8 cellular contexts compared by ENCODE assay signal in the genomic region with DNA sequence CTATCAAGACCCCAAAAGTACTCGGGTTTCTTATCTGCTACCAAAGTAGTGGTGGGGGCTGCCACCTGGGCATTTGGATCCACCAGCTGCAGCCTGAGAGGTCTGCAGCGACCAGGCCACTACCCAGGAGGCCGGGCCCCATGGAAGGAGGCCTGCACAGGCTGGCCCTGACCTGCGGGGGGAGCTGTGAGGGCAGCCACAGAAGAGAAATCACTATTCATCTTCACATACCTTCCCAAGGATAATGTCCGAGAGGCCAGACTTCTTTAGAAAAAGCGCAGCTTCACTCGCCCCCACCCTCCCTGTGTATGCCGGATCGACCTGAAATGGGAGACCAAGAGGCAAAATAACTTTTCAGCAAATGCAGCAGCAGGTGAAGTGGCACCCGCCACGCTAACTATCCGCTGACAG. TPM values are rescaled to one million over a fixed set of nuclear protein-coding genes. Genes with fewer than 3 reads are reported as not detected.
DNase-seq lines count a peak whose midpoint lies in the region; ATAC-seq and TF ChIP-seq lines count a peak whose summit lies in the region.

No MANE protein-coding gene starts in this region.

- no peak for TF ChIP-seq RAD21 in neural cell (conservative IDR thresholded peaks at IDR 0.05)

- H2AFZ ChIP-seq in mammary epithelial cell (ENCODE audit: low read depth, low read length): no peak overlapping the region
- no peak overlapping the region for H2AFZ ChIP-seq in neural cell (ENCODE audit: low read depth, low read length)

- WGBS in mammary epithelial cell (ENCODE audit: low coverage, missing lambda C conversion rate): 84% methylated on average over 10 of the region's 12 CpGs

- dilution Hi-C loops in mammary epithelial cell (cut with HindIII; ENCODE audit: low sequenced_read_pairs): loop anchor here (10.0 kb wide), 1 partner anchor 157 kb away; no protein-coding TSS in a partner anchor

- no peaks in the 10 kb centered on the region for H3F3A ChIP-seq in neural cell (ENCODE audit: insufficient read depth, low read length, poor library complexity, severe bottlenecking)

- H3K27ac ChIP-seq in mammary epithelial cell (ENCODE audit: insufficient read depth, low read depth, low read length) (no peak overlapping the region), neural cell (ENCODE audit: low read length) (no peak overlapping the region), caudate nucleus (ENCODE audit: low read depth, low read length) (no peak overlapping the region)

- H3K36me3 ChIP-seq in mammary epithelial cell (ENCODE audit: insufficient read depth, low read length) (no peaks in the 10 kb centered on the region), neural cell (ENCODE audit: insufficient read depth, low read length) (no peaks in the 10 kb centered on the region)

- in situ Hi-C loops in mammary epithelial cell (cut with MboI; ENCODE audit: low sequenced_read_pairs in 2 of 2): no loop called here

- H3K9me3 ChIP-seq in mammary epithelial cell (replicated peaks; ENCODE audit: insufficient read depth, low read length) (no peaks in the 10 kb centered on the region), neural cell (ENCODE audit: low read length) (no peaks in the 10 kb centered on the region)

- H3K27me3 ChIP-seq in mammary epithelial cell (ENCODE audit: insufficient read depth, low read length) (no peaks in the 10 kb centered on the region), neural cell (ENCODE audit: insufficient read depth, low read depth, low read length) (no peaks in the 10 kb centered on the region)

- H3K79me2 ChIP-seq in mammary epithelial cell (ENCODE audit: insufficient read depth, low read length): peaks cover 42% of the 10 kb centered on the region
- peaks cover 26% of the 10 kb centered on the region for H3K79me2 ChIP-seq in neural cell (replicated peaks; ENCODE audit: insufficient read depth, low read length)

- peaks cover 6% of the 10 kb centered on the region for H3K4me1 ChIP-seq in mammary epithelial cell (ENCODE audit: insufficient read depth, low read length)

- no peak for ATAC-seq in GM19455 (IDR thresholded peaks at IDR 0.05; ENCODE audit: unreplicated experiment)
- ATAC-seq in HG03159 (IDR thresholded peaks at IDR 0.05; ENCODE audit: unreplicated experiment): no peak

- H3K9ac ChIP-seq in mammary epithelial cell (ENCODE audit: insufficient read depth, low read length) (no peak overlapping the region), neural cell (ENCODE audit: low read length) (no peak overlapping the region)

- no peak for DNase-seq in GM12865 (ENCODE audit: low read depth)
- peak; percentile 59 for DNase-seq in NAMALWA (ENCODE audit: low spot score)
- DNase-seq in mammary epithelial cell: no peak
- DNase-seq in SKM-1 treated with dmso at 0.1 percent for 144 hours (lab: John Stamatoyannopoulos, UW; ENCODE audit: unreplicated experiment): no peak
- no peak for DNase-seq in caudate nucleus (lab: John Stamatoyannopoulos, UW)

- BruUV-seq in mammary epithelial cell (replicated peaks; lab: Mats Ljungman, UMichigan): no TSS peak

- intact Hi-C loops in mammary epithelial cell (cut with micrococcal nuclease): no loop called here

- H3K4me3 ChIP-seq in GM12865 (ENCODE audit: low read depth, low read length): no peak overlapping the region
- H3K4me3 ChIP-seq in mammary epithelial cell (replicated peaks in 1 of 3; ENCODE audit: insufficient read depth in 1 of 3, low read depth in 2 of 3, low read length in 3 of 3): no peak overlapping the region
- no peak overlapping the region for H3K4me3 ChIP-seq in neural cell (ENCODE audit: low read length)

- TF ChIP-seq EP300 in neural cell (conservative IDR thresholded peaks at IDR 0.05; ENCODE audit: poor library complexity, severe bottlenecking): no peak

- H3K4me2 ChIP-seq in mammary epithelial cell (ENCODE audit: insufficient read depth, low read depth, low read length) (no peak overlapping the region), neural cell (ENCODE audit: low read length) (no peak overlapping the region)

- TF ChIP-seq CTCF in GM12865 (IDR thresholded peaks at IDR 0.05; ENCODE audit: insufficient read depth, low read depth, low read length, missing control alignments) (peak; percentile 48), mammary epithelial cell (conservative IDR thresholded peaks at IDR 0.05 in 1 of 2, IDR thresholded peaks at IDR 0.05 in 1 of 2; ENCODE audit: extremely low read depth in 1 of 2, insufficient read depth in 1 of 2, low read depth in 1 of 2, low read length in 2 of 2) (peak; percentile 40 to 52), neural cell (IDR thresholded peaks at IDR 0.05; ENCODE audit: poor library complexity, severe bottlenecking) (peak; percentile 11)

- H3K9me2 ChIP-seq in neural cell (ENCODE audit: insufficient read depth, low read length): no peaks in the 10 kb centered on the region

- H4K20me1 ChIP-seq in mammary epithelial cell (ENCODE audit: insufficient read depth, low read length) (peaks cover 2% of the 10 kb centered on the region), neural cell (ENCODE audit: insufficient read depth) (peaks cover 8% of the 10 kb centered on the region)

- CTCF ChIA-PET in mammary epithelial cell (lab: Charles Lee; ENCODE audit: low non-redundant PET): no interaction called here

TF ChIP-seq in neural cell, 6 proteins besides CTCF, POLR2A, EP300 and RAD21:
- no peak for TF ChIP-seq POLR2AphosphoS5 (IDR thresholded peaks at IDR 0.05)
- TF ChIP-seq, protein P1, sequence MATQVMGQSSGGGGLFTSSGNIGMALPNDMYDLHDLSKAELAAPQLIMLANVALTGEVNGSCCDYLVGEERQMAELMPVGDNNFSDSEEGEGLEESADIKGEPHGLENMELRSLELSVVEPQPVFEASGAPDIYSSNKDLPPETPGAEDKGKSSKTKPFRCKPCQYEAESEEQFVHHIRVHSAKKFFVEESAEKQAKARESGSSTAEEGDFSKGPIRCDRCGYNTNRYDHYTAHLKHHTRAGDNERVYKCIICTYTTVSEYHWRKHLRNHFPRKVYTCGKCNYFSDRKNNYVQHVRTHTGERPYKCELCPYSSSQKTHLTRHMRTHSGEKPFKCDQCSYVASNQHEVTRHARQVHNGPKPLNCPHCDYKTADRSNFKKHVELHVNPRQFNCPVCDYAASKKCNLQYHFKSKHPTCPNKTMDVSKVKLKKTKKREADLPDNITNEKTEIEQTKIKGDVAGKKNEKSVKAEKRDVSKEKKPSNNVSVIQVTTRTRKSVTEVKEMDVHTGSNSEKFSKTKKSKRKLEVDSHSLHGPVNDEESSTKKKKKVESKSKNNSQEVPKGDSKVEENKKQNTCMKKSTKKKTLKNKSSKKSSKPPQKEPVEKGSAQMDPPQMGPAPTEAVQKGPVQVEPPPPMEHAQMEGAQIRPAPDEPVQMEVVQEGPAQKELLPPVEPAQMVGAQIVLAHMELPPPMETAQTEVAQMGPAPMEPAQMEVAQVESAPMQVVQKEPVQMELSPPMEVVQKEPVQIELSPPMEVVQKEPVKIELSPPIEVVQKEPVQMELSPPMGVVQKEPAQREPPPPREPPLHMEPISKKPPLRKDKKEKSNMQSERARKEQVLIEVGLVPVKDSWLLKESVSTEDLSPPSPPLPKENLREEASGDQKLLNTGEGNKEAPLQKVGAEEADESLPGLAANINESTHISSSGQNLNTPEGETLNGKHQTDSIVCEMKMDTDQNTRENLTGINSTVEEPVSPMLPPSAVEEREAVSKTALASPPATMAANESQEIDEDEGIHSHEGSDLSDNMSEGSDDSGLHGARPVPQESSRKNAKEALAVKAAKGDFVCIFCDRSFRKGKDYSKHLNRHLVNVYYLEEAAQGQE (IDR thresholded peaks at IDR 0.05; ENCODE audit: borderline replicate concordance): no peak
- no peak for TF ChIP-seq SMC3 (conservative IDR thresholded peaks at IDR 0.05; ENCODE audit: poor library complexity)
- TF ChIP-seq MXI1 (conservative IDR thresholded peaks at IDR 0.05; ENCODE audit: poor library complexity, severe bottlenecking): no peak
- TF ChIP-seq TAF1 (IDR thresholded peaks at IDR 0.05; ENCODE audit: low read depth): no peak
- TF ChIP-seq EZH2 (IDR thresholded peaks at IDR 0.05; ENCODE audit: borderline replicate concordance, insufficient read depth, low read length, poor library complexity, severe bottlenecking): no peak

RNA-seq across cellular contexts. Expression of a gene that starts 30.1 kb away (rescaled TPM):
- 10 to 100 TPM; 10.3 to 30.9 TPM for total RNA-seq in mammary epithelial cell
- polyA plus RNA-seq in mammary epithelial cell (10.9 TPM), neural cell (13.0 and 17.5 TPM in 2 replicates)
- polyA minus RNA-seq in mammary epithelial cell (50.8 TPM), neural cell (27.5 and 33.5 TPM in 2 replicates)

RNA-seq across cellular contexts. Expression of a gene that starts 54.3 kb away (rescaled TPM):
- not detected for total RNA-seq in mammary epithelial cell
- polyA plus RNA-seq in mammary epithelial cell (not detected), neural cell (not detected in 2 replicates)
- polyA minus RNA-seq in mammary epithelial cell (not detected), neural cell (not detected in 2 replicates)

RNA-seq across cellular contexts. Expression of a gene that starts 54.5 kb away (rescaled TPM):
- total RNA-seq in mammary epithelial cell: 1 to 10 TPM; 4.8 to 5.8 TPM
- polyA plus RNA-seq in mammary epithelial cell (4.2 TPM), neural cell (9.9 and 14.5 TPM in 2 replicates)
- polyA minus RNA-seq in mammary epithelial cell (2.9 TPM), neural cell (10.7 and 12.0 TPM in 2 replicates)
